27 cellular contexts compared by ENCODE assay signal in the genomic region with DNA sequence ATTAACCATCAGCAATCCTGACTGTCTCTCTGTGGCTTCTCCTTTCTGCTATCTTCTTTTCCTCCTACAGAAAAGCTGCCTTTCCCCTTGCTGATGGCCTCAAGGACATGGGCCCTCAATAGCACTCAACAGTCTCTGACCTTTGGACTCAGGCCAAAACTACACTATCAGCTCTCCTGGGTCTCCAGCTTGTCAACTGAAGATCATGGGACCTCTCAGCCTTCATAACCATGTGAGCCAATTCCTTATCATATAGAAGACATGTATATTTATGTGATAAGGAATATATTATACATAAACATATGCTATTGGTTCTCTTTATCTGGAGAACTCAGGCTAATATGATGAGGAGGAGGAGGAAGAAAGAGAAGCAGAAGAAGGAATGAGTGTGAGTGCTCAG.
"Had no signal": no experiment of that assay in that cellular context is flagged by ENCODE, and none has a peak within 500 bp of the region (broad histone marks: within the 10 kb centered on the region; RNA-seq: fewer than 3 reads in every experiment).

No MANE protein-coding gene starts in this region.

- H3K4me3 ChIP-seq: gastrocnemius medialis, pancreas, prostate gland, suprapubic skin, tibial artery, upper lobe of right lung had no signal

- ATAC-seq: gastrocnemius medialis, left colon, pancreas, upper lobe of right lung had no signal

- H3K27ac ChIP-seq: gastrocnemius medialis, neutrophil, pancreas, prostate gland, suprapubic skin, tibial artery, upper lobe of right lung, VCaP had no signal

- DNase-seq: activated CD4-positive, alpha-beta T cell treated with anti-CD3 and anti-CD28 coated beads for 4 hours; activated CD4-positive, alpha-beta T cell treated with anti-CD3 and anti-CD28 coated beads, Interleukin-2, amount 50 U/mL, for 4 hours; activated CD8-positive, alpha-beta memory T cell treated with anti-CD3 and anti-CD28 coated beads for 24 hours; activated effector memory CD4-positive, alpha-beta T cell treated with Interleukin-2 at 50 U/mL for 16 hours; activated naive CD4-positive, alpha-beta T cell treated with Interleukin-2 at 50 U/mL for 16 hours; anterior cingulate cortex; effector memory CD4-positive, alpha-beta T cell; gastrocnemius medialis; glutamatergic neuron; hippocampal formation; immature natural killer cell; kidney; left colon; naive B cell; nephron progenitor cell; pancreas; retina; stimulated activated CD4-positive, alpha-beta T cell treated with anti-CD3 and anti-CD28 coated beads, Interleukin-15, amount 100 ng/mL, for 24 hours; stimulated activated CD4-positive, alpha-beta T cell treated with anti-CD3 and anti-CD28 coated beads, Interleukin-2, amount 100 ng/mL, for 24 hours; stimulated activated naive CD4-positive, alpha-beta T cell; T-helper 2 cell; tibial artery; upper lobe of right lung had no signal
